In the genomic region with DNA sequence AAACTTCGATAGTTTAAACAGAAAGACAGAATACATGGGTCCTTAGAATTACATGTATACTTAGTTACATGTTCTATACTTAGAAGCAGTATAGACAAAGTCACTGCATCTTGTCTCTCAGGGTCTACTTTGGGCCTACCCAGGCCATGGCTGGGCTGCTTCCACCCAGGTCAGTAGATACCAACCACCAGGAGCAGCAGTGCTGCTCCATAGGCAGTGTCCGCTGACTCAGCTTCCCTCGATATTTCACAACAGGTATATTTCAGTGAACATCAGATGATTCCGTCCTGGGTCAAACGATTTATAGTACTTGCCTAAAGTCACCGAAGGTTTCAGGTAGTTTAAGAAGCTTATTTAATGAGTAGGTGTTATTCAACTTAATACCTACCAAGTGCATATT, we compare ENCODE assay signal across 1 cellular context.
TF ChIP-seq lines count a peak whose summit lies in the region.

No MANE protein-coding gene starts in this region.

TF ChIP-seq in GM23338, 12 proteins besides CTCF, POLR2A, EP300 and RAD21:
- TF ChIP-seq, protein P1, sequence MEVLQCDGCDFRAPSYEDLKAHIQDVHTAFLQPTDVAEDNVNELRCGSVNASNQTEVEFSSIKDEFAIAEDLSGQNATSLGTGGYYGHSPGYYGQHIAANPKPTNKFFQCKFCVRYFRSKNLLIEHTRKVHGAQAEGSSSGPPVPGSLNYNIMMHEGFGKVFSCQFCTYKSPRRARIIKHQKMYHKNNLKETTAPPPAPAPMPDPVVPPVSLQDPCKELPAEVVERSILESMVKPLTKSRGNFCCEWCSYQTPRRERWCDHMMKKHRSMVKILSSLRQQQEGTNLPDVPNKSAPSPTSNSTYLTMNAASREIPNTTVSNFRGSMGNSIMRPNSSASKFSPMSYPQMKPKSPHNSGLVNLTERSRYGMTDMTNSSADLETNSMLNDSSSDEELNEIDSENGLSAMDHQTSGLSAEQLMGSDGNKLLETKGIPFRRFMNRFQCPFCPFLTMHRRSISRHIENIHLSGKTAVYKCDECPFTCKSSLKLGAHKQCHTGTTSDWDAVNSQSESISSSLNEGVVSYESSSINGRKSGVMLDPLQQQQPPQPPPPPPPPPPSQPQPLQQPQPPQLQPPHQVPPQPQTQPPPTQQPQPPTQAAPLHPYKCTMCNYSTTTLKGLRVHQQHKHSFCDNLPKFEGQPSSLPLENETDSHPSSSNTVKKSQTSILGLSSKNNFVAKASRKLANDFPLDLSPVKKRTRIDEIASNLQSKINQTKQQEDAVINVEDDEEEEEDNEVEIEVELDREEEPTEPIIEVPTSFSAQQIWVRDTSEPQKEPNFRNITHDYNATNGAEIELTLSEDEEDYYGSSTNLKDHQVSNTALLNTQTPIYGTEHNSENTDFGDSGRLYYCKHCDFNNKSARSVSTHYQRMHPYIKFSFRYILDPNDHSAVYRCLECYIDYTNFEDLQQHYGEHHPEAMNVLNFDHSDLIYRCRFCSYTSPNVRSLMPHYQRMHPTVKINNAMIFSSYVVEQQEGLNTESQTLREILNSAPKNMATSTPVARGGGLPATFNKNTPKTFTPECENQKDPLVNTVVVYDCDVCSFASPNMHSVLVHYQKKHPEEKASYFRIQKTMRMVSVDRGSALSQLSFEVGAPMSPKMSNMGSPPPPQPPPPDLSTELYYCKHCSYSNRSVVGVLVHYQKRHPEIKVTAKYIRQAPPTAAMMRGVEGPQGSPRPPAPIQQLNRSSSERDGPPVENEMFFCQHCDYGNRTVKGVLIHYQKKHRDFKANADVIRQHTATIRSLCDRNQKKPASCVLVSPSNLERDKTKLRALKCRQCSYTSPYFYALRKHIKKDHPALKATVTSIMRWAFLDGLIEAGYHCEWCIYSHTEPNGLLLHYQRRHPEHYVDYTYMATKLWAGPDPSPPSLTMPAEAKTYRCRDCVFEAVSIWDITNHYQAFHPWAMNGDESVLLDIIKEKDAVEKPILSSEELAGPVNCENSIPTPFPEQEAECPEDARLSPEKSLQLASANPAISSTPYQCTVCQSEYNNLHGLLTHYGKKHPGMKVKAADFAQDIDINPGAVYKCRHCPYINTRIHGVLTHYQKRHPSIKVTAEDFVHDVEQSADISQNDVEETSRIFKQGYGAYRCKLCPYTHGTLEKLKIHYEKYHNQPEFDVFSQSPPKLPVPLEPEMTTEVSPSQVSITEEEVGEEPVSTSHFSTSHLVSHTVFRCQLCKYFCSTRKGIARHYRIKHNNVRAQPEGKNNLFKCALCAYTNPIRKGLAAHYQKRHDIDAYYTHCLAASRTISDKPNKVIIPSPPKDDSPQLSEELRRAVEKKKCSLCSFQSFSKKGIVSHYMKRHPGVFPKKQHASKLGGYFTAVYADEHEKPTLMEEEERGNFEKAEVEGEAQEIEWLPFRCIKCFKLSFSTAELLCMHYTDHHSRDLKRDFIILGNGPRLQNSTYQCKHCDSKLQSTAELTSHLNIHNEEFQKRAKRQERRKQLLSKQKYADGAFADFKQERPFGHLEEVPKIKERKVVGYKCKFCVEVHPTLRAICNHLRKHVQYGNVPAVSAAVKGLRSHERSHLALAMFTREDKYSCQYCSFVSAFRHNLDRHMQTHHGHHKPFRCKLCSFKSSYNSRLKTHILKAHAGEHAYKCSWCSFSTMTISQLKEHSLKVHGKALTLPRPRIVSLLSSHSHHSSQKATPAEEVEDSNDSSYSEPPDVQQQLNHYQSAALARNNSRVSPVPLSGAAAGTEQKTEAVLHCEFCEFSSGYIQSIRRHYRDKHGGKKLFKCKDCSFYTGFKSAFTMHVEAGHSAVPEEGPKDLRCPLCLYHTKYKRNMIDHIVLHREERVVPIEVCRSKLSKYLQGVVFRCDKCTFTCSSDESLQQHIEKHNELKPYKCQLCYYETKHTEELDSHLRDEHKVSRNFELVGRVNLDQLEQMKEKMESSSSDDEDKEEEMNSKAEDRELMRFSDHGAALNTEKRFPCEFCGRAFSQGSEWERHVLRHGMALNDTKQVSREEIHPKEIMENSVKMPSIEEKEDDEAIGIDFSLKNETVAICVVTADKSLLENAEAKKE (CRISPR knock-in tag; IDR thresholded peaks at IDR 0.05) = no peak
- TF ChIP-seq STAT1 (IDR thresholded peaks at IDR 0.05; ENCODE audit: unreplicated experiment) = no peak
- no peak for TF ChIP-seq CREB1 (CRISPR knock-in tag; IDR thresholded peaks at IDR 0.05; ENCODE audit: low read depth)
- no peak for TF ChIP-seq EZH2 (IDR thresholded peaks at IDR 0.05; ENCODE audit: low read depth, unreplicated experiment)
- TF ChIP-seq, protein P2, sequence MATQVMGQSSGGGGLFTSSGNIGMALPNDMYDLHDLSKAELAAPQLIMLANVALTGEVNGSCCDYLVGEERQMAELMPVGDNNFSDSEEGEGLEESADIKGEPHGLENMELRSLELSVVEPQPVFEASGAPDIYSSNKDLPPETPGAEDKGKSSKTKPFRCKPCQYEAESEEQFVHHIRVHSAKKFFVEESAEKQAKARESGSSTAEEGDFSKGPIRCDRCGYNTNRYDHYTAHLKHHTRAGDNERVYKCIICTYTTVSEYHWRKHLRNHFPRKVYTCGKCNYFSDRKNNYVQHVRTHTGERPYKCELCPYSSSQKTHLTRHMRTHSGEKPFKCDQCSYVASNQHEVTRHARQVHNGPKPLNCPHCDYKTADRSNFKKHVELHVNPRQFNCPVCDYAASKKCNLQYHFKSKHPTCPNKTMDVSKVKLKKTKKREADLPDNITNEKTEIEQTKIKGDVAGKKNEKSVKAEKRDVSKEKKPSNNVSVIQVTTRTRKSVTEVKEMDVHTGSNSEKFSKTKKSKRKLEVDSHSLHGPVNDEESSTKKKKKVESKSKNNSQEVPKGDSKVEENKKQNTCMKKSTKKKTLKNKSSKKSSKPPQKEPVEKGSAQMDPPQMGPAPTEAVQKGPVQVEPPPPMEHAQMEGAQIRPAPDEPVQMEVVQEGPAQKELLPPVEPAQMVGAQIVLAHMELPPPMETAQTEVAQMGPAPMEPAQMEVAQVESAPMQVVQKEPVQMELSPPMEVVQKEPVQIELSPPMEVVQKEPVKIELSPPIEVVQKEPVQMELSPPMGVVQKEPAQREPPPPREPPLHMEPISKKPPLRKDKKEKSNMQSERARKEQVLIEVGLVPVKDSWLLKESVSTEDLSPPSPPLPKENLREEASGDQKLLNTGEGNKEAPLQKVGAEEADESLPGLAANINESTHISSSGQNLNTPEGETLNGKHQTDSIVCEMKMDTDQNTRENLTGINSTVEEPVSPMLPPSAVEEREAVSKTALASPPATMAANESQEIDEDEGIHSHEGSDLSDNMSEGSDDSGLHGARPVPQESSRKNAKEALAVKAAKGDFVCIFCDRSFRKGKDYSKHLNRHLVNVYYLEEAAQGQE (IDR thresholded peaks at IDR 0.05; ENCODE audit: unreplicated experiment) = no peak
- no peak for TF ChIP-seq EZH2phosphoT487 (IDR thresholded peaks at IDR 0.05; ENCODE audit: unreplicated experiment)
- TF ChIP-seq NANOG (IDR thresholded peaks at IDR 0.05; ENCODE audit: borderline replicate concordance) = no peak
- TF ChIP-seq JUNB (IDR thresholded peaks at IDR 0.05; ENCODE audit: unreplicated experiment) = no peak
- TF ChIP-seq ZNF331 (CRISPR knock-in tag; IDR thresholded peaks at IDR 0.05; ENCODE audit: low read depth) = no peak
- TF ChIP-seq, protein P3, sequence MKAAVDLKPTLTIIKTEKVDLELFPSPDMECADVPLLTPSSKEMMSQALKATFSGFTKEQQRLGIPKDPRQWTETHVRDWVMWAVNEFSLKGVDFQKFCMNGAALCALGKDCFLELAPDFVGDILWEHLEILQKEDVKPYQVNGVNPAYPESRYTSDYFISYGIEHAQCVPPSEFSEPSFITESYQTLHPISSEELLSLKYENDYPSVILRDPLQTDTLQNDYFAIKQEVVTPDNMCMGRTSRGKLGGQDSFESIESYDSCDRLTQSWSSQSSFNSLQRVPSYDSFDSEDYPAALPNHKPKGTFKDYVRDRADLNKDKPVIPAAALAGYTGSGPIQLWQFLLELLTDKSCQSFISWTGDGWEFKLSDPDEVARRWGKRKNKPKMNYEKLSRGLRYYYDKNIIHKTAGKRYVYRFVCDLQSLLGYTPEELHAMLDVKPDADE (IDR thresholded peaks at IDR 0.05) = no peak
